ENCODE assay signal across 9 cellular contexts in the genomic region with DNA sequence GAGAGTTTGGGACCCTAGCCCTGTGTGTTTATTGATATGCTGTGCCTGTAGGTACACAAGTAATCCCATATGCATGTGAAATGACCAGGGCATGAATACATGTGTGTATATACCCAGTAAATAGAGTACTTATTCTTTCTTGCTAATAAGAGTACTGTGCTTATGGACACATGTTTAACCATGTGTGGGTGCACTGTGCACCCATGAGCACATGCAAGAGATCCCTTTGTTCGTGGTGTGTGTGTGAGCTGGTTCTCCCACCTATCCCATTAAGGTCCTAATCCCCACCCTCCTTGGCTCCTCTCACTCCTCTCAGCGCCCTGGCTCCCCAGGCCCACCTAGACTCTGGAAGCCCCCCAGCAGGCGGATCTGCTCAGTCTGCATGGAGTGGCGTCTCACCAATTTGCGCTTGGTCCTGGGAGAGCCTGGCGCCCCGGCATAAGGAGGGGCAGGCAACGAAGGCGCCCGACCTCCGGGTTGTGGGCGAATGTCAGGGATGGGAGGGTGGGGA. TPM values are rescaled to one million over a fixed set of nuclear protein-coding genes. Genes with fewer than 3 reads are reported as not detected.
A peak's percentile ranks its signal among the peaks of the same experiment; 100 is the strongest.
DNase-seq lines count a peak whose midpoint lies in the region; ATAC-seq, FAIRE-seq and TF ChIP-seq lines count a peak whose summit lies in the region.
"Had no signal": no experiment of that assay in that cellular context is flagged by ENCODE, and none has a peak within 500 bp of the region (broad histone marks: within the 10 kb centered on the region; RNA-seq: fewer than 3 reads in every experiment).

No MANE protein-coding gene starts in this region.

- no peak for FAIRE-seq in A549 (lab: Jason Lieb, UNC)

- ATAC-seq in A549: peak; percentile 0; a peak in 4 of 6 replicates
- ATAC-seq in GM21825 (IDR thresholded peaks at IDR 0.05; ENCODE audit: unreplicated experiment): no peak
- no peak for ATAC-seq in GM18868 (IDR thresholded peaks at IDR 0.05; ENCODE audit: unreplicated experiment)

- TF ChIP-seq EP300 in A549 (IDR thresholded peaks at IDR 0.05): no peak

- TF ChIP-seq CTCF in A549 (IDR thresholded peaks at IDR 0.05): no peak
- no peak for TF ChIP-seq CTCF in HL-60 (IDR thresholded peaks at IDR 0.05; ENCODE audit: insufficient read depth, low read length)
- TF ChIP-seq CTCF in chondrocyte (IDR thresholded peaks at IDR 0.05): no peak

- no peaks in the 10 kb centered on the region for H3K9me3 Mint-ChIP-seq in chondrocyte (ENCODE audit: low read depth)

- no peak for DNase-seq in A549 (ENCODE audit: low read depth in 1 of 2, low spot score in 1 of 2)
- no peak for DNase-seq in HL-60 (ENCODE audit: low read depth in 1 of 2, low spot score in 1 of 2)
- no peak for DNase-seq in chondrocyte (ENCODE audit: low spot score)
- no peak for DNase-seq in retina
- DNase-seq in SIG-M5 (lab: John Stamatoyannopoulos, UW): no peak
- DNase-seq: NCI-H1048 had no signal

- peak overlapping the region; percentile 82 to 85 for H3K27ac ChIP-seq in A549
- no peak overlapping the region for H3K27ac ChIP-seq in HL-60 (replicated peaks)
- peak overlapping the region; percentile 89 for H3K27ac ChIP-seq in muscle layer of colon (ENCODE audit: low read depth, low read length)

- H3K36me3 ChIP-seq in muscle layer of colon (ENCODE audit: insufficient read depth, low read length): no peaks in the 10 kb centered on the region

- WGBS in A549 (ENCODE audit: missing lambda C conversion rate): 49% methylated on average over 2 of the region's 12 CpGs

- POLR2A ChIA-PET in A549 (lab: Yijun Ruan, JAX): interaction anchor here (0.8 to 3.8 kb wide), 2 partner anchors 33 to 41 kb away, joined by 5 to 62 read pairs; a partner anchor contains a TSS

- H3K4me3 Mint-ChIP-seq in chondrocyte (ENCODE audit: unreplicated experiment): peak overlapping the region; percentile 84

- no peak for TF ChIP-seq RAD21 in A549 (conservative IDR thresholded peaks at IDR 0.05 in 1 of 2, IDR thresholded peaks at IDR 0.05 in 1 of 2)

- no peaks in the 10 kb centered on the region for H3K27me3 ChIP-seq in HL-60 (ENCODE audit: insufficient read depth, poor library complexity, severe bottlenecking)
- H3K27me3 ChIP-seq in muscle layer of colon (ENCODE audit: control insufficient read depth in 1 of 2, insufficient read depth in 2 of 2, low read length in 2 of 2): no peaks in the 10 kb centered on the region

- peak overlapping the region; percentile 14 for H3K9ac ChIP-seq in muscle layer of colon (ENCODE audit: low read length)

- peaks cover 81% of the 10 kb centered on the region for H3K4me1 Mint-ChIP-seq in chondrocyte (ENCODE audit: low read depth)

- H3K4me2 ChIP-seq in A549: peak overlapping the region; percentile 92

- no peak for TF ChIP-seq POLR2A in A549 (IDR thresholded peaks at IDR 0.05; ENCODE audit: low read length)

- no peak overlapping the region for H3K27ac Mint-ChIP-seq in chondrocyte (ENCODE audit: unreplicated experiment)

- peaks cover 56% of the 10 kb centered on the region for H3K4me1 ChIP-seq in A549
- peaks cover 57% of the 10 kb centered on the region for H3K4me1 ChIP-seq in muscle layer of colon (ENCODE audit: insufficient read depth, low read length)

- CTCF ChIA-PET in A549 (lab: Yijun Ruan, JAX): interaction anchor here (1.8 to 3.1 kb wide), 2 partner anchors 17 to 47 kb away, joined by 4 to 18 read pairs; no protein-coding TSS in a partner anchor

- H3K4me3 ChIP-seq in A549 (peak overlapping the region; percentile 73), HL-60 (replicated peaks; ENCODE audit: insufficient read depth, low read length) (peak overlapping the region; percentile 46), muscle layer of colon (ENCODE audit: low read depth in 1 of 2, low read length in 2 of 2) (peak overlapping the region; percentile 63 to 94)

- H3K9me3 ChIP-seq in A549 (no peaks in the 10 kb centered on the region), muscle layer of colon (ENCODE audit: low read length) (no peaks in the 10 kb centered on the region)

- no peaks in the 10 kb centered on the region for H3K36me3 Mint-ChIP-seq in chondrocyte (ENCODE audit: low read depth)

- H3K27me3 Mint-ChIP-seq in chondrocyte (ENCODE audit: low read depth): no peaks in the 10 kb centered on the region

TF ChIP-seq in A549, 52 proteins besides CTCF, POLR2A, EP300 and RAD21 (continues in another document):
- TF ChIP-seq HDAC2 (IDR thresholded peaks at IDR 0.05): no peak
- TF ChIP-seq ZFP36 (IDR thresholded peaks at IDR 0.05; ENCODE audit: borderline replicate concordance, partially characterized antibody): no peak
- no peak for TF ChIP-seq MAFK (IDR thresholded peaks at IDR 0.05; ENCODE audit: partially characterized antibody)
- TF ChIP-seq, protein P1, sequence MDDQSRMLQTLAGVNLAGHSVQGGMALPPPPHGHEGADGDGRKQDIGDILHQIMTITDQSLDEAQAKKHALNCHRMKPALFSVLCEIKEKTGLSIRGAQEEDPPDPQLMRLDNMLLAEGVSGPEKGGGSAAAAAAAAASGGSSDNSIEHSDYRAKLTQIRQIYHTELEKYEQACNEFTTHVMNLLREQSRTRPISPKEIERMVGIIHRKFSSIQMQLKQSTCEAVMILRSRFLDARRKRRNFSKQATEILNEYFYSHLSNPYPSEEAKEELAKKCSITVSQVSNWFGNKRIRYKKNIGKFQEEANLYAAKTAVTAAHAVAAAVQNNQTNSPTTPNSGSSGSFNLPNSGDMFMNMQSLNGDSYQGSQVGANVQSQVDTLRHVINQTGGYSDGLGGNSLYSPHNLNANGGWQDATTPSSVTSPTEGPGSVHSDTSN (IDR thresholded peaks at IDR 0.05): no peak
- TF ChIP-seq, protein P2, sequence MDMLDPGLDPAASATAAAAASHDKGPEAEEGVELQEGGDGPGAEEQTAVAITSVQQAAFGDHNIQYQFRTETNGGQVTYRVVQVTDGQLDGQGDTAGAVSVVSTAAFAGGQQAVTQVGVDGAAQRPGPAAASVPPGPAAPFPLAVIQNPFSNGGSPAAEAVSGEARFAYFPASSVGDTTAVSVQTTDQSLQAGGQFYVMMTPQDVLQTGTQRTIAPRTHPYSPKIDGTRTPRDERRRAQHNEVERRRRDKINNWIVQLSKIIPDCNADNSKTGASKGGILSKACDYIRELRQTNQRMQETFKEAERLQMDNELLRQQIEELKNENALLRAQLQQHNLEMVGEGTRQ (IDR thresholded peaks at IDR 0.05): no peak
- TF ChIP-seq KDM1A (IDR thresholded peaks at IDR 0.05; ENCODE audit: low read depth): no peak
- TF ChIP-seq, protein P3, sequence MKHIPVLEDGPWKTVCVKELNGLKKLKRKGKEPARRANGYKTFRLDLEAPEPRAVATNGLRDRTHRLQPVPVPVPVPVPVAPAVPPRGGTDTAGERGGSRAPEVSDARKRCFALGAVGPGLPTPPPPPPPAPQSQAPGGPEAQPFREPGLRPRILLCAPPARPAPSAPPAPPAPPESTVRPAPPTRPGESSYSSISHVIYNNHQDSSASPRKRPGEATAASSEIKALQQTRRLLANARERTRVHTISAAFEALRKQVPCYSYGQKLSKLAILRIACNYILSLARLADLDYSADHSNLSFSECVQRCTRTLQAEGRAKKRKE (CRISPR knock-in tag; IDR thresholded peaks at IDR 0.05; ENCODE audit: low read depth): no peak
- TF ChIP-seq ZSCAN20 (CRISPR knock-in tag; IDR thresholded peaks at IDR 0.05): no peak
- no peak for TF ChIP-seq HOXA7 (CRISPR knock-in tag; IDR thresholded peaks at IDR 0.05)
- no peak for TF ChIP-seq KDM5A (IDR thresholded peaks at IDR 0.05)
- TF ChIP-seq PHF8 (IDR thresholded peaks at IDR 0.05; ENCODE audit: borderline replicate concordance, low read depth): no peak
- TF ChIP-seq TP53 (CRISPR knock-in tag; IDR thresholded peaks at IDR 0.05): no peak

RNA-seq across cellular contexts. Expression of a gene that starts 2.2 kb away (rescaled TPM):
- polyA plus RNA-seq in A549 (2011; rRNA removed): 33.0 and 35.8 TPM in 2 replicates
- 16.2 and 18.8 TPM in 2 replicates for polyA plus RNA-seq in A549 (2012; cell fraction: cytosol; rRNA removed)
- polyA plus RNA-seq in A549 (2012; cell fraction: nucleus; rRNA removed): 6.8 and 10.8 TPM in 2 replicates
- 8.6 to 10.5 TPM (median 10.1 TPM) in 3 replicates for polyA plus RNA-seq in A549 (2017; fragmentation: RNase III; extraction: RNeasy Plus Mini Kit Qiagen cat#74134 plus additional on column Dnase treatment)
- polyA minus RNA-seq in A549 (2011; rRNA and poly(A)+ RNA removed): 15.9 and 18.4 TPM in 2 replicates
- 50.3 to 57.1 TPM (median 53.0 TPM) in 3 replicates for total RNA-seq in chondrocyte

RNA-seq across cellular contexts. Expression of a gene that starts 4.4 kb away (rescaled TPM):
- polyA plus RNA-seq in A549 (2011; rRNA removed): 0.30 and 0.34 TPM in 2 replicates
- polyA plus RNA-seq in A549 (2012; cell fraction: cytosol; rRNA removed): 0.17 and 0.29 TPM in 2 replicates
- polyA plus RNA-seq in A549 (2012; cell fraction: nucleus; rRNA removed): 0.50 and 0.79 TPM in 2 replicates
- polyA plus RNA-seq in A549 (2017; fragmentation: RNase III; extraction: RNeasy Plus Mini Kit Qiagen cat#74134 plus additional on column Dnase treatment): 0.25 to 0.59 TPM (median 0.39 TPM) in 3 replicates
- polyA minus RNA-seq in A549 (2011; rRNA and poly(A)+ RNA removed): 0.15 and 0.33 TPM in 2 replicates
- total RNA-seq in chondrocyte: 1.2 to 3.1 TPM (median 2.0 TPM) in 3 replicates

RNA-seq across cellular contexts. Expression of a gene that starts 4.5 kb away (rescaled TPM):
- polyA plus RNA-seq in A549 (2011; rRNA removed) (11.0 and 15.7 TPM in 2 replicates), A549 (2017; fragmentation: RNase III; extraction: RNeasy Plus Mini Kit Qiagen cat#74134 plus additional on column Dnase treatment) (11.0 to 14.3 TPM (median 12.6 TPM) in 3 replicates)
- 5.1 and 5.2 TPM in 2 replicates for polyA plus RNA-seq in A549 (2012; cell fraction: cytosol; rRNA removed)
- 2.3 and 2.6 TPM in 2 replicates for polyA plus RNA-seq in A549 (2012; cell fraction: nucleus; rRNA removed)
- polyA minus RNA-seq in A549 (2011; rRNA and poly(A)+ RNA removed): 5.2 TPM in 2 replicates
- 13.3 to 20.7 TPM (median 13.9 TPM) in 3 replicates for total RNA-seq in chondrocyte

RNA-seq across cellular contexts. Expression of a gene that starts 32.7 kb away (rescaled TPM):
- polyA plus RNA-seq in A549 (2011; rRNA removed): 152 and 281 TPM in 2 replicates
- 135 and 262 TPM in 2 replicates for polyA plus RNA-seq in A549 (2012; cell fraction: cytosol; rRNA removed)
- 59.1 and 116 TPM in 2 replicates for polyA plus RNA-seq in A549 (2012; cell fraction: nucleus; rRNA removed)
- polyA plus RNA-seq in A549 (2017; fragmentation: RNase III; extraction: RNeasy Plus Mini Kit Qiagen cat#74134 plus additional on column Dnase treatment): 240 to 278 TPM (median 245 TPM) in 3 replicates
- polyA minus RNA-seq in A549 (2011; rRNA and poly(A)+ RNA removed): 53.0 and 54.2 TPM in 2 replicates
- total RNA-seq in chondrocyte: 86.8 to 121 TPM (median 90.5 TPM) in 3 replicates

RNA-seq across cellular contexts. Expression of a gene that starts 36.4 kb away (rescaled TPM):
- polyA plus RNA-seq in A549 (2011; rRNA removed) (3.1 and 3.3 TPM in 2 replicates), A549 (2017; fragmentation: RNase III; extraction: RNeasy Plus Mini Kit Qiagen cat#74134 plus additional on column Dnase treatment) (0.05 to 0.11 TPM in 2 of 3 replicates, not detected in the other)
- polyA plus RNA-seq in A549 (2012; cell fraction: cytosol; rRNA removed): 0.06 and 0.08 TPM in 2 replicates
- 0.05 and 0.09 TPM in 2 replicates for polyA plus RNA-seq in A549 (2012; cell fraction: nucleus; rRNA removed)
- 4.3 and 4.7 TPM in 2 replicates for polyA minus RNA-seq in A549 (2011; rRNA and poly(A)+ RNA removed)
- 3.8 to 55.5 TPM (median 4.0 TPM) in 3 replicates for total RNA-seq in chondrocyte

Comparison
In these comparisons a context has a peak if more than half of its experiments do, and no peak if none do; other contexts are left out.
1. ATAC-seq: peak in A549 (2 of 2); none in GM21825 (single experiment) and GM18868 (single experiment).
2. Peak in every context shown above with its lines, with median percentiles within 50 percentile points of each other: H3K4me3 ChIP-seq.